ENCODE assay signal across 8 cellular contexts in the genomic region with DNA sequence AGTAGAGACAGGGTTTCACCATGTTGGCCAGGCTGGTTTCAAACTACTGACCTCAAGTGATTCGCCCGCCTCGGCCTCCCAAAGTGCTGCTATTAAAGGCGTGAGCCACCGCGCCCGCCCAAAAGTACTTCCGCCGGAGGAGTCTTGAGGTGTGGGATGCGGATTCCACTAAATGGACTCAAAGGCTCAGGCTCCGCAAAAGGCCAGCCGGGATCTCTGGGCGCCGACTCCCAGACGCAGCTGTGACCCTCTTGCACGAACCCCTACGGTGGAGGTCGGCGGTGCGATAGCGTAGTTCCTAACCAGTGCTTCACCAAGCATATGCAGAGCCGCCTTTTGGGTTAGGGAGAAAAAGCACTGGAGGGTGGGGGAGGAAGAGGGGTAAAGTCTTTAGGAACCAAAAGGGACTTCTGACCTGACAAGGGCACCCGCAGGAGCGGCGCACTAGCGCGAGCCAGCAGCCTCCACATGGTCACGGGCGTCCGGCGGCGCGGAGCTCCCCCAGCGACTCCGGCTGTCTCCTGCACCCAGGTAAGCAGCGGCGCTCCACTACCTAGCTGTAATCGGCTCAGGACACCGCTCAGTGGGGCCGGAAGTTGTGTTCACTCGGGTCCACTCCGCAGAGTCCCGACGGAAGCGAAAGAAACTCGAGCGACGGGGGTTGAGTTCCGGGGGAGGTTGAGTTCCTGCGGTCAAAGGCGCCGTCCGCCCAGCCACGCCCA. TPM values are rescaled to one million over a fixed set of nuclear protein-coding genes. Genes with fewer than 3 reads are reported as not detected.
A peak's percentile ranks its signal among the peaks of the same experiment; 100 is the strongest.
DNase-seq lines count a peak whose midpoint lies in the region; ATAC-seq lines count a peak whose summit lies in the region.

A gene (minus strand): TSS at position 590 of the 722 bp plus-strand sequence. CDS start 120 bp downstream, at position 470.

- peak; percentile 97 for ATAC-seq in GM19043 (IDR thresholded peaks at IDR 0.05; ENCODE audit: low read depth, unreplicated experiment)
- peak; percentile 88 for ATAC-seq in HG03378 (IDR thresholded peaks at IDR 0.05; ENCODE audit: unreplicated experiment)

- DNase-seq in Ammon's horn (ENCODE audit: low spot score) (peak; percentile 81), NCI-H446 treated with DMSO at 0.1 percent for 48 hours (lab: John Stamatoyannopoulos, UW) (peak; percentile 71), cerebellum (ENCODE audit: low spot score) (peak; percentile 86), kidney glomerular epithelial cell (lab: John Stamatoyannopoulos, UW) (peak; percentile 84)
- DNase-seq in activated CD4-positive, CD25-positive, alpha-beta regulatory T cell treated with anti-CD3 and anti-CD28 coated beads, Interleukin-2, amount 50 U/mL, for 72 hours = peak; percentile 84
- DNase-seq in stimulated activated CD4-positive, alpha-beta T cell treated with anti-CD3 and anti-CD28 coated beads, Interleukin-1b, Interleukin-23, amount 100 ng/mL, for 1 hour (ENCODE audit: low read depth in 2 of 2) = peak; percentile 72 to 78

RNA-seq across cellular contexts. Expression of the gene that starts here (rescaled TPM):
- total RNA-seq in cerebellum = 14.3 TPM

Comparison
In these comparisons a context has a peak if more than half of its experiments do, and no peak if none do; other contexts are left out.
1. Peak in every context shown above with its lines: DNase-seq and ATAC-seq.